Comparison of ENCODE assay signal across 13 cellular contexts in the genomic region with DNA sequence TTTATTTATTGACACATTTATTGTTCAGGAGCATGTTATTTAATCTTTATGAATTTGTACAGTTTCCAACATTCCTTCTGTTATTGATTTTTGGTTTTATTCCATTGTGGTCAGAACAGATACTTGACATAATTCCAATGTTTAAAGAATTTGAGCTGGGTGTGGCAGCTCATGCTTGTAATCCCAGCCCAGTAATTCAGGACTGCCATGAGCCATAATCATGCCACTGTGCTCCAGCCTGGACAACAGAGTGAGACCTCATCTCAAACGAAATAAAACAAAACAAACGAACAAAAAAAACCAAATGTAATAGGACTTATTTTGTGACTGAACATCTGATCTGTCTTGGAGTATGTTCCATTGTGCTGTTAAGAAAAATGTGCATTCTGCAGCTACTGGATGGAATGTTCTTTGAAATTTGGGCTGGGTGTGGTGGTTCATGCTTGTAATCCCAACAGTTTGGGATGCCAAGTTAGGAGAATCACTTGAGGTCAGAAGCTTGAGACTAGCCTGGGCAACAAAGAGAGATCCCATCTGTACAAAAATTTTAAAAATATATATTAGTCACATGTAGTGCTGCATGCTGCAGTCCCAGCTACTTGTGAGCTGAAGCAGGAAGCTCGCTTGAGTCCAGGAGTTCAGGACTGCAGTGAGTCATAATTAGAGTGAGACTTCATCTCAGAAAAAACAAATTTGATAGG.
DNase-seq lines count a peak whose midpoint lies in the region; ATAC-seq, FAIRE-seq and TF ChIP-seq lines count a peak whose summit lies in the region.
"Had no signal": no experiment of that assay in that cellular context is flagged by ENCODE, and none has a peak within 500 bp of the region (broad histone marks: within the 10 kb centered on the region; RNA-seq: fewer than 3 reads in every experiment).

No MANE protein-coding gene starts in this region.

- no peaks in the 10 kb centered on the region for H3K9me3 ChIP-seq in H1 (ENCODE audit: insufficient read depth in 2 of 2, low read depth in 1 of 2, low read length in 1 of 2)
- H3K9me3 ChIP-seq: neutrophil had no signal

- no peak for TF ChIP-seq EP300 in H1 (IDR thresholded peaks at IDR 0.05; ENCODE audit: borderline replicate concordance in 1 of 2, low read depth in 2 of 2, low read length in 2 of 2)

- H3K36me3 ChIP-seq in H1 (ENCODE audit: control insufficient read depth in 2 of 4, insufficient read depth in 4 of 4, low read length in 3 of 4): no peaks in the 10 kb centered on the region
- H3K36me3 ChIP-seq: neutrophil had no signal

- 0 out of 2 replicates have a peak overlapping the region, but pooled peaks have one; percentile 32 for H2BK20ac ChIP-seq in H1 (ENCODE audit: low read length)

- no peak overlapping the region for H3K27ac ChIP-seq in H1 (ENCODE audit: low read depth, low read length)
- H3K27ac ChIP-seq: neutrophil had no signal

- no peak overlapping the region for H2AFZ ChIP-seq in H1 (ENCODE audit: low read length)

- FAIRE-seq in H1 (lab: Jason Lieb, UNC): no peak
- FAIRE-seq: GM12891 had no signal

- TF ChIP-seq RAD21 in H1 (IDR thresholded peaks at IDR 0.05 in 1 of 2, conservative IDR thresholded peaks at IDR 0.05 in 1 of 2; ENCODE audit: low read depth in 2 of 2, low read length in 2 of 2): no peak

- H4K8ac ChIP-seq in H1 (ENCODE audit: extremely low read depth, insufficient read depth, low read length): no peak overlapping the region

- TF ChIP-seq POLR2A in H1 (IDR thresholded peaks at IDR 0.05; ENCODE audit: control extremely low read depth in 1 of 2, low read depth in 2 of 2, low read length in 2 of 2): no peak

- H3K27me3 Mint-ChIP-seq in activated T-helper 2 cell treated with anti-CD3 and anti-CD28 coated beads, Interferon-gamma antibody, Interleukin-2, Interleukin-4, amounts not matched to agents 10 μg/mL and 5 μg/mL and 100 μg/mL, durations not matched to agents 14 hours and 24 hours and 36 hours (ENCODE audit: low read depth): no peaks in the 10 kb centered on the region
- H3K27me3 Mint-ChIP-seq in type B pancreatic cell: peaks cover 3% of the 10 kb centered on the region

- no peaks in the 10 kb centered on the region for H3K23me2 ChIP-seq in H1 (ENCODE audit: low read depth, low read length)

- no peak for ATAC-seq in HG03520 (IDR thresholded peaks at IDR 0.05; ENCODE audit: unreplicated experiment)

- CTCF ChIA-PET in H1 (lab: Charles Lee; ENCODE audit: partially characterized antibody): interaction anchor here (1.9 kb wide), 1 partner anchor 14 kb away, joined by 6 read pairs; no protein-coding TSS in a partner anchor

- intact Hi-C loops in activated T-helper 2 cell treated with anti-CD3 and anti-CD28 coated beads, Interferon-gamma antibody, Interleukin-2, Interleukin-4, amounts not matched to agents 10 μg/mL and 5 μg/mL and 100 μg/mL, durations not matched to agents 14 hours and 24 hours and 36 hours (cut with micrococcal nuclease): no loop called here

- H3K14ac ChIP-seq in H1 (ENCODE audit: insufficient read length): no peak overlapping the region

- no peak overlapping the region for H2AK5ac ChIP-seq in H1 (ENCODE audit: low read depth, low read length)

- no peak overlapping the region; a peak in 1 of 7 replicates for H3K9ac ChIP-seq in H1 (replicated peaks in 1 of 4; ENCODE audit: extremely low read depth in 1 of 4, low read depth in 3 of 4, low read length in 3 of 4)

- TF ChIP-seq CTCF in AG09319 (IDR thresholded peaks at IDR 0.05; ENCODE audit: low read depth, low read length): no peak
- TF ChIP-seq CTCF in H1 (IDR thresholded peaks at IDR 0.05; ENCODE audit: control extremely low read depth in 1 of 3, insufficient read depth in 1 of 3, low read depth in 1 of 3, low read length in 3 of 3): no peak
- TF ChIP-seq CTCF in type B pancreatic cell (conservative IDR thresholded peaks at IDR 0.05): no peak

- no peaks in the 10 kb centered on the region for H3K79me2 ChIP-seq in H1 (ENCODE audit: control insufficient read depth in 1 of 2, insufficient read depth in 2 of 2, low read length in 2 of 2)

- H3K4me1 Mint-ChIP-seq in activated T-helper 2 cell treated with anti-CD3 and anti-CD28 coated beads, Interferon-gamma antibody, Interleukin-2, Interleukin-4, amounts not matched to agents 10 μg/mL and 5 μg/mL and 100 μg/mL, durations not matched to agents 14 hours and 24 hours and 36 hours (ENCODE audit: low read depth): no peaks in the 10 kb centered on the region
- H3K4me1 Mint-ChIP-seq in type B pancreatic cell (ENCODE audit: unreplicated experiment): no peaks in the 10 kb centered on the region
- H3K4me1 Mint-ChIP-seq: CD4-positive, alpha-beta memory T cell had no signal

- no peak overlapping the region for H2BK15ac ChIP-seq in H1 (ENCODE audit: low read length)

- H3K79me1 ChIP-seq in H1 (ENCODE audit: low read depth, low read length): no peaks in the 10 kb centered on the region

- no peak overlapping the region for H4K5ac ChIP-seq in H1 (ENCODE audit: insufficient read length, low read depth, low read length)

- no peak overlapping the region for H2BK12ac ChIP-seq in H1 (ENCODE audit: low read depth, low read length)

- no peak overlapping the region for H3K4ac ChIP-seq in H1 (replicated peaks; ENCODE audit: insufficient read length, low read depth, low read length)

- no peak overlapping the region for H3K18ac ChIP-seq in H1 (ENCODE audit: extremely low read depth, low read length)

- no peak overlapping the region for H3K56ac ChIP-seq in H1 (replicated peaks; ENCODE audit: insufficient read length, low read depth, low read length)

- no peak overlapping the region for H4K91ac ChIP-seq in H1 (replicated peaks; ENCODE audit: insufficient read length, low read length)

- POLR2A ChIA-PET in H1 (lab: Charles Lee; ENCODE audit: partially characterized antibody): no interaction called here

- H3K27ac Mint-ChIP-seq in activated T-helper 2 cell treated with anti-CD3 and anti-CD28 coated beads, Interferon-gamma antibody, Interleukin-2, Interleukin-4, amounts not matched to agents 10 μg/mL and 5 μg/mL and 100 μg/mL, durations not matched to agents 14 hours and 24 hours and 36 hours: no peak overlapping the region
- H3K27ac Mint-ChIP-seq in type B pancreatic cell: no peak overlapping the region
- H3K27ac Mint-ChIP-seq: CD4-positive, alpha-beta memory T cell had no signal

- no peak overlapping the region for H2BK5ac ChIP-seq in H1 (ENCODE audit: low read depth, low read length)

- H4K20me1 ChIP-seq in H1 (replicated peaks in 1 of 2; ENCODE audit: control insufficient read depth in 1 of 2, insufficient read depth in 2 of 2, low read length in 2 of 2): no peaks in the 10 kb centered on the region

- no peaks in the 10 kb centered on the region for H3K36me3 Mint-ChIP-seq in activated T-helper 2 cell treated with anti-CD3 and anti-CD28 coated beads, Interferon-gamma antibody, Interleukin-2, Interleukin-4, amounts not matched to agents 10 μg/mL and 5 μg/mL and 100 μg/mL, durations not matched to agents 14 hours and 24 hours and 36 hours (ENCODE audit: low read depth)
- H3K36me3 Mint-ChIP-seq in type B pancreatic cell: no peaks in the 10 kb centered on the region
- H3K36me3 Mint-ChIP-seq: CD4-positive, alpha-beta memory T cell had no signal

- no peak overlapping the region for H3K4me3 ChIP-seq in H1 (ENCODE audit: extremely low read depth in 1 of 4, insufficient read depth in 2 of 4, low read depth in 3 of 4, low read length in 4 of 4)

- no peak overlapping the region for H3K23ac ChIP-seq in H1 (ENCODE audit: insufficient read length)

- WGBS in H1 (ENCODE audit: extremely low coverage in 1 of 2, insufficient coverage in 1 of 2, insufficient read length in 1 of 2, insufficient replicate concordance in 2 of 2, low coverage in 1 of 2, low lambda C conversion rate in 2 of 2, missing lambda C conversion rate in 1 of 2), 2 experiments: 89% methylated on average over 3 of the region's 3 CpGs; no CpG with 5 or more reads in 1 of the 2 experiments

- no peak overlapping the region for H2BK120ac ChIP-seq in H1 (replicated peaks; ENCODE audit: low read depth, low read length)

- no peak overlapping the region for H3K4me2 ChIP-seq in H1 (ENCODE audit: insufficient read depth in 1 of 2, low read depth in 2 of 2, low read length in 2 of 2)

- H3K27me3 ChIP-seq in H1 (replicated peaks in 1 of 4; ENCODE audit: control insufficient read depth in 3 of 4, extremely low read depth in 1 of 4, insufficient read depth in 3 of 4, low read length in 3 of 4): no peaks in the 10 kb centered on the region
- H3K27me3 ChIP-seq: neutrophil had no signal

- H3K4me1 ChIP-seq in H1 (replicated peaks in 1 of 4; ENCODE audit: control insufficient read depth in 3 of 4, insufficient read depth in 4 of 4, low read length in 3 of 4): no peaks in the 10 kb centered on the region; a peak in 1 of 7 replicates

- H3K9me3 Mint-ChIP-seq in activated T-helper 2 cell treated with anti-CD3 and anti-CD28 coated beads, Interferon-gamma antibody, Interleukin-2, Interleukin-4, amounts not matched to agents 10 μg/mL and 5 μg/mL and 100 μg/mL, durations not matched to agents 14 hours and 24 hours and 36 hours: no peaks in the 10 kb centered on the region
- peaks cover 5% of the 10 kb centered on the region for H3K9me3 Mint-ChIP-seq in type B pancreatic cell

- DNase-seq in AG09319 (ENCODE audit: extremely low read depth, low read depth) (peak; percentile 59), LHCN-M2 (ENCODE audit: low read depth) (peak; percentile 90), H1 (ENCODE audit: low read depth in 1 of 2, low spot score in 2 of 2) (no peak), mucosa of gallbladder (ENCODE audit: low spot score) (peak; percentile 36), DMS 273 (lab: John Stamatoyannopoulos, UW; ENCODE audit: unreplicated experiment) (no peak), type B pancreatic cell (ENCODE audit: extremely low spot score, unreplicated experiment) (no peak)
- DNase-seq in activated T-helper 2 cell treated with anti-CD3 and anti-CD28 coated beads, Interferon-gamma antibody, Interleukin-2, Interleukin-4, amounts not matched to agents 10 μg/mL and 5 μg/mL and 100 μg/mL, durations not matched to agents 14 hours and 24 hours and 36 hours (ENCODE audit: low spot score): no peak
- DNase-seq: activated CD4-positive, alpha-beta T cell treated with anti-CD3 and anti-CD28 coated beads for 1 hour; CD4-positive, alpha-beta memory T cell; KG1 had no signal

- no peak overlapping the region for H3K4me3 Mint-ChIP-seq in activated T-helper 2 cell treated with anti-CD3 and anti-CD28 coated beads, Interferon-gamma antibody, Interleukin-2, Interleukin-4, amounts not matched to agents 10 μg/mL and 5 μg/mL and 100 μg/mL, durations not matched to agents 14 hours and 24 hours and 36 hours (ENCODE audit: low read depth)
- no peak overlapping the region for H3K4me3 Mint-ChIP-seq in type B pancreatic cell
- H3K4me3 Mint-ChIP-seq: CD4-positive, alpha-beta memory T cell had no signal

TF ChIP-seq in H1, 55 proteins besides CTCF, POLR2A, EP300 and RAD21 (continues in another document):
- no peak for TF ChIP-seq USF2 (IDR thresholded peaks at IDR 0.05; ENCODE audit: low read length)

Comparison
In these comparisons a context has a peak if more than half of its experiments do, and no peak if none do; other contexts are left out.
1. DNase-seq: peak in AG09319 (single experiment), LHCN-M2 (single experiment) and mucosa of gallbladder (single experiment); none in H1 (0 of 2), DMS 273 (single experiment), activated T-helper 2 cell treated with anti-CD3 and anti-CD28 coated beads, Interferon-gamma antibody, Interleukin-2, Interleukin-4, amounts not matched to agents 10 μg/mL and 5 μg/mL and 100 μg/mL, durations not matched to agents 14 hours and 24 hours and 36 hours (single experiment) and type B pancreatic cell (single experiment).